ENCODE assay signal across 8 cellular contexts in the genomic region with DNA sequence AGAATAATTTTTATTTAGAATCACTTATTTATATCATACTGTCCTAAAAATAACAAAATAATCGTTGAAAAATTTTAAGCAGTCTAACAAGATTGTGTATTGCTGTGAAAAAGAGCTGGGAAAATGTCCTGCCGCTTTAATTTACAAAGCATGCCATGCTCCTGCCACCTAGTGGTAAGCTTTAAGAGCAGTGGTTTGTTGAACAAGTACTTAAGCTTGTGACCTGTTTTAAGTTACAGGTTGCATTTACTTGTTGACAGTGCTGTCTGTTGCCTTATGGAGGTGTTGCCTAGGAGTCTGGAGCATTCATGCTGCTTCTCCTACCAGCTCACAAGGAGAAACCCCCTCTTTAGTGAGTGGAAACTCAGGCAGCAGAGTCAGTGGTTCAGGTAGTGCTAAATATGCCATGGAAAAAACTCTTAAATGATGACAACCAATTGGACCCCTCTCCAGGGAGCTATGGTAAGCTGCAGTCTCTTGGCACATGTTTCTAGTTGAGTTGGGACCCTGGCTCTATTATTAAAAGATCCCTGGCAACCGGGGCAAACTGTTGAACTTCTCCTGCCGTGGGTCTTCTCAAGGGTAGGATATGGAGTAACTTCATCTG.
DNase-seq lines count a peak whose midpoint lies in the region; ATAC-seq and TF ChIP-seq lines count a peak whose summit lies in the region.

No MANE protein-coding gene starts in this region.

- H3K4me3 Mint-ChIP-seq in Calu3 (ENCODE audit: low read depth, unreplicated experiment): no peak overlapping the region
- H3K4me3 Mint-ChIP-seq in stimulated activated effector memory CD8-positive, alpha-beta T cell treated with anti-CD3 and anti-CD28 coated beads, Interleukin-12 subunit alpha, Interleukin-12 subunit beta, amount 100 ng/mL, for 72 hours: no peak overlapping the region
- no peak overlapping the region for H3K4me3 Mint-ChIP-seq in activated T-helper 2 cell treated with anti-CD3 and anti-CD28 coated beads, Interferon-gamma antibody, Interleukin-2, Interleukin-4, amounts not matched to agents 10 μg/mL and 5 μg/mL and 100 μg/mL, durations not matched to agents 14 hours and 24 hours and 36 hours (ENCODE audit: low read depth)

- no peaks in the 10 kb centered on the region for H3K36me3 Mint-ChIP-seq in Calu3 (ENCODE audit: insufficient read depth, unreplicated experiment)
- H3K36me3 Mint-ChIP-seq in stimulated activated effector memory CD8-positive, alpha-beta T cell treated with anti-CD3 and anti-CD28 coated beads, Interleukin-12 subunit alpha, Interleukin-12 subunit beta, amount 100 ng/mL, for 72 hours: peaks cover 4% of the 10 kb centered on the region
- H3K36me3 Mint-ChIP-seq in activated T-helper 2 cell treated with anti-CD3 and anti-CD28 coated beads, Interferon-gamma antibody, Interleukin-2, Interleukin-4, amounts not matched to agents 10 μg/mL and 5 μg/mL and 100 μg/mL, durations not matched to agents 14 hours and 24 hours and 36 hours (ENCODE audit: low read depth): no peaks in the 10 kb centered on the region

- no peak overlapping the region for H3K27ac ChIP-seq in adrenal gland

- H3K9me3 ChIP-seq in adrenal gland (replicated peaks in 1 of 3): no peaks in the 10 kb centered on the region

- CTCF ChIA-PET in Calu3 (lab: Charles Lee): interaction anchor here (0.6 to 2.0 kb wide), 7 partner anchors 9 to 375 kb away, joined by 3 to 13 read pairs (median 3); no protein-coding TSS in a partner anchor

- H3K9me3 Mint-ChIP-seq in Calu3 (ENCODE audit: low read depth, unreplicated experiment): no peaks in the 10 kb centered on the region
- no peaks in the 10 kb centered on the region for H3K9me3 Mint-ChIP-seq in stimulated activated effector memory CD8-positive, alpha-beta T cell treated with anti-CD3 and anti-CD28 coated beads, Interleukin-12 subunit alpha, Interleukin-12 subunit beta, amount 100 ng/mL, for 72 hours
- no peaks in the 10 kb centered on the region for H3K9me3 Mint-ChIP-seq in activated T-helper 2 cell treated with anti-CD3 and anti-CD28 coated beads, Interferon-gamma antibody, Interleukin-2, Interleukin-4, amounts not matched to agents 10 μg/mL and 5 μg/mL and 100 μg/mL, durations not matched to agents 14 hours and 24 hours and 36 hours

- H3K27ac Mint-ChIP-seq in Calu3 (ENCODE audit: unreplicated experiment): no peak overlapping the region
- H3K27ac Mint-ChIP-seq in stimulated activated effector memory CD8-positive, alpha-beta T cell treated with anti-CD3 and anti-CD28 coated beads, Interleukin-12 subunit alpha, Interleukin-12 subunit beta, amount 100 ng/mL, for 72 hours: no peak overlapping the region
- no peak overlapping the region for H3K27ac Mint-ChIP-seq in activated T-helper 2 cell treated with anti-CD3 and anti-CD28 coated beads, Interferon-gamma antibody, Interleukin-2, Interleukin-4, amounts not matched to agents 10 μg/mL and 5 μg/mL and 100 μg/mL, durations not matched to agents 14 hours and 24 hours and 36 hours

- WGBS in adrenal gland, 4 donors: 2 to 49% (median 45%) methylated on average over 2 to 4 of the region's 4 CpGs

- no peaks in the 10 kb centered on the region for H3K27me3 ChIP-seq in adrenal gland

- H3K4me1 Mint-ChIP-seq in Calu3 (ENCODE audit: low read depth, unreplicated experiment): no peaks in the 10 kb centered on the region
- H3K4me1 Mint-ChIP-seq in stimulated activated effector memory CD8-positive, alpha-beta T cell treated with anti-CD3 and anti-CD28 coated beads, Interleukin-12 subunit alpha, Interleukin-12 subunit beta, amount 100 ng/mL, for 72 hours: peaks cover 61% of the 10 kb centered on the region
- peaks cover 58% of the 10 kb centered on the region for H3K4me1 Mint-ChIP-seq in activated T-helper 2 cell treated with anti-CD3 and anti-CD28 coated beads, Interferon-gamma antibody, Interleukin-2, Interleukin-4, amounts not matched to agents 10 μg/mL and 5 μg/mL and 100 μg/mL, durations not matched to agents 14 hours and 24 hours and 36 hours (ENCODE audit: low read depth)

- DNase-seq in Calu3 (peak; percentile 28), HCEC 1CT (peak; percentile 57), NOMO-1 treated with dmso at 0.1 percent for 144 hours (lab: John Stamatoyannopoulos, UW; ENCODE audit: unreplicated experiment) (peak; percentile 18), adrenal gland (peak in 6 of 7 donors; percentile 44 to 72 (median 56)), hepatic stellate cell (ENCODE audit: low spot score) (peak; percentile 51), T-helper 9 cell (no peak)
- no peak for DNase-seq in stimulated activated effector memory CD8-positive, alpha-beta T cell treated with anti-CD3 and anti-CD28 coated beads, Interleukin-12 subunit alpha, Interleukin-12 subunit beta, amount 100 ng/mL, for 72 hours (ENCODE audit: low spot score in 2 of 2)
- no peak for DNase-seq in activated T-helper 2 cell treated with anti-CD3 and anti-CD28 coated beads, Interferon-gamma antibody, Interleukin-2, Interleukin-4, amounts not matched to agents 10 μg/mL and 5 μg/mL and 100 μg/mL, durations not matched to agents 14 hours and 24 hours and 36 hours (ENCODE audit: low spot score)

- TF ChIP-seq CTCF in Calu3 (IDR thresholded peaks at IDR 0.05; ENCODE audit: unreplicated experiment) (peak; percentile 44), adrenal gland (IDR thresholded peaks at IDR 0.05) (peak; percentile 77 to 88 (median 83))

- ATAC-seq in stimulated activated effector memory CD8-positive, alpha-beta T cell treated with anti-CD3 and anti-CD28 coated beads, Interleukin-12 subunit alpha, Interleukin-12 subunit beta, amount 100 ng/mL, for 72 hours: peak; percentile 47

- intact Hi-C loops in Calu3 (cut with micrococcal nuclease; ENCODE audit: unreplicated experiment) (loop anchor here (2.0 kb wide), 2 partner anchors 208 to 308 kb away; no protein-coding TSS in a partner anchor), adrenal gland (cut with DNase I) (loop anchor here (10.0 kb wide), 2 partner anchors 64 to 174 kb away; partner anchors contain the start of gene SPATA13 (in 1 of the 2))
- intact Hi-C loops in activated T-helper 2 cell treated with anti-CD3 and anti-CD28 coated beads, Interferon-gamma antibody, Interleukin-2, Interleukin-4, amounts not matched to agents 10 μg/mL and 5 μg/mL and 100 μg/mL, durations not matched to agents 14 hours and 24 hours and 36 hours (cut with micrococcal nuclease): no loop called here

- TF ChIP-seq POLR2A in adrenal gland (IDR thresholded peaks at IDR 0.05): no peak

- H3K27me3 Mint-ChIP-seq in Calu3 (ENCODE audit: unreplicated experiment): no peaks in the 10 kb centered on the region
- no peaks in the 10 kb centered on the region for H3K27me3 Mint-ChIP-seq in activated T-helper 2 cell treated with anti-CD3 and anti-CD28 coated beads, Interferon-gamma antibody, Interleukin-2, Interleukin-4, amounts not matched to agents 10 μg/mL and 5 μg/mL and 100 μg/mL, durations not matched to agents 14 hours and 24 hours and 36 hours (ENCODE audit: low read depth)

- no peaks in the 10 kb centered on the region for H3K36me3 ChIP-seq in adrenal gland (replicated peaks in 1 of 2)

- BruUV-seq in Calu3 (replicated peaks; lab: Mats Ljungman, UMichigan): no TSS peak

- H3K4me1 ChIP-seq in adrenal gland (replicated peaks in 1 of 2): peaks cover 15 to 27% of the 10 kb centered on the region in 2 donors

- H3K4me3 ChIP-seq in adrenal gland: no peak overlapping the region

Comparison
In these comparisons a context has a peak if more than half of its experiments do, and no peak if none do; other contexts are left out.
1. DNase-seq: peak in Calu3 (single experiment), HCEC 1CT (single experiment), NOMO-1 treated with dmso at 0.1 percent for 144 hours (single experiment), adrenal gland (6 of 7) and hepatic stellate cell (single experiment); none in stimulated activated effector memory CD8-positive, alpha-beta T cell treated with anti-CD3 and anti-CD28 coated beads, Interleukin-12 subunit alpha, Interleukin-12 subunit beta, amount 100 ng/mL, for 72 hours (0 of 2), T-helper 9 cell (single experiment) and activated T-helper 2 cell treated with anti-CD3 and anti-CD28 coated beads, Interferon-gamma antibody, Interleukin-2, Interleukin-4, amounts not matched to agents 10 μg/mL and 5 μg/mL and 100 μg/mL, durations not matched to agents 14 hours and 24 hours and 36 hours (single experiment).